In genomic region chr1:200646515-200646914, GRCh38 we compare ENCODE assay signal across 21 cellular contexts.
"Had no signal": no experiment of that assay in that cellular context is flagged by ENCODE, and none has a peak within 500 bp of the region (broad histone marks: within the 10 kb centered on the region; RNA-seq: fewer than 3 reads in every experiment).

No MANE protein-coding gene starts in this region.

- H3K27me3 Mint-ChIP-seq: activated CD4-positive, alpha-beta memory T cell treated with anti-CD3 and anti-CD28 coated beads, Interleukin-2, amount 10 ng/mL, durations not matched to agents 7 days and 5 days; activated naive CD8-positive, alpha-beta T cell; natural killer cell treated with Interleukin-12 subunit alpha and Interleukin-12 subunit beta and Interleukin-15 and Interleukin-18, amount 100 ng/mL, for 72 hours had no signal

- ATAC-seq: left cardiac atrium; lower lobe of right lung; mucosa of descending colon; natural killer cell treated with Interleukin-12 subunit alpha and Interleukin-12 subunit beta and Interleukin-15 and Interleukin-18, amount 100 ng/mL, for 72 hours; psoas muscle; right lobe of liver had no signal

- H3K4me3 ChIP-seq: esophagus muscularis mucosa, lower lobe of right lung, mucosa of descending colon, psoas muscle, right lobe of liver, spleen had no signal

- DNase-seq: activated CD4-positive, alpha-beta memory T cell treated with anti-CD3 and anti-CD28 coated beads, Interleukin-2, amount 10 ng/mL, durations not matched to agents 7 days and 5 days; activated CD4-positive, CD25-positive, alpha-beta regulatory T cell treated with anti-CD3 and anti-CD28 coated beads, Interleukin-2, amount 50 U/mL, for 72 hours; activated gamma-delta T cell; activated T-cell treated with anti-CD3 and anti-CD28 coated beads, Interleukin-2, amount 50 U/mL, for 48 hours; brain microvascular endothelial cell; dorsolateral prefrontal cortex; glutamatergic neuron; immature natural killer cell; left cardiac atrium; lower lobe of right lung; mucosa of descending colon; nucleus accumbens; psoas muscle; right lobe of liver; spleen; stimulated activated CD4-positive, alpha-beta T cell treated with anti-CD3 and anti-CD28 coated beads, Interleukin-2, amount 100 ng/mL, for 24 hours; stimulated activated naive CD4-positive, alpha-beta T cell treated with Interleukin-2 at 50 U/mL for 16 hours; trophoblast cell had no signal

- H3K27ac Mint-ChIP-seq: activated CD4-positive, alpha-beta memory T cell treated with anti-CD3 and anti-CD28 coated beads, Interleukin-2, amount 10 ng/mL, durations not matched to agents 7 days and 5 days; activated naive CD8-positive, alpha-beta T cell; natural killer cell treated with Interleukin-12 subunit alpha and Interleukin-12 subunit beta and Interleukin-15 and Interleukin-18, amount 100 ng/mL, for 72 hours had no signal

- H3K4me1 Mint-ChIP-seq: immature natural killer cell had no signal

- H3K4me3 Mint-ChIP-seq: activated CD4-positive, alpha-beta memory T cell treated with anti-CD3 and anti-CD28 coated beads, Interleukin-2, amount 10 ng/mL, durations not matched to agents 7 days and 5 days; activated naive CD8-positive, alpha-beta T cell; immature natural killer cell; natural killer cell treated with Interleukin-12 subunit alpha and Interleukin-12 subunit beta and Interleukin-15 and Interleukin-18, amount 100 ng/mL, for 72 hours had no signal

- H3K9me3 Mint-ChIP-seq: activated CD4-positive, alpha-beta memory T cell treated with anti-CD3 and anti-CD28 coated beads, Interleukin-2, amount 10 ng/mL, durations not matched to agents 7 days and 5 days; immature natural killer cell; natural killer cell treated with Interleukin-12 subunit alpha and Interleukin-12 subunit beta and Interleukin-15 and Interleukin-18, amount 100 ng/mL, for 72 hours had no signal
